ENCODE assay signal across 10 cellular contexts in the genomic region with DNA sequence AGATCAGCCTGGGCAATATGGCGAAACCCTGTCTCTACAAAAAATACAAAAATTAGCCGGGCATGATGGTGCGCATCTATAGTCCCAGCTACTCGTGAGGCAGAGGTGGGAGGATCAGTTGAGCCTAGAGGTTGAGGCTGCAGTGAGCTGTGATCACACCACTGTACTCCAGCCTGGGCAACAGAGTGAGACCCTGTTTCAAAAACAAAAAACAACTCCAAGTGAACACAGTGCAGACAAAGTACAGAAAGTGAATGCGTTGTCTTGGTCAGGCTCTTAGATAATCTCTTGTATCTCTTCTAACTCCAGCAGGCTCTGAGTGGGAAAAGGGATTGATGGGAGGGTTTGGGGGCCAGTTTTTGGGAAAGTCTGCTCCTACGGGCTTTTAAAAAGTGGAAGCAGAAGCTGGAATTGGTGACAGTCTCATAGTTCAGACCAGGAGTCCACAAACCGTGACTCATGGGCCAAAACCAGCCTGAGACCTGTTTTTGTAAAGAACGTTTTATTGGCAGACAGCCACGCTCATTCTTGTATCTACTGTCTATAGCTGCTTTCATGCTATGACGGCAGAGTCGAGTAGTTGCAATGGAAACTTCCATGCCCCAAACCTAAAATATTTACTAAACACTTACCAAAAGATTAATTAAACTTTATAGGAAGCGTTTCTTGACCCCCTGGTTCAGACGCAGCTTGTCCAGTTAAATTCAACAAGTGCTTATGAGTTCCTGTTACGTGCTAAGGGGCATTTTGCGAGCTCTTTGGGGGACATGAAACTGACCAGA. TPM values are rescaled to one million over a fixed set of nuclear protein-coding genes. Genes with fewer than 3 reads are reported as not detected.
DNase-seq lines count a peak whose midpoint lies in the region; ATAC-seq, FAIRE-seq and TF ChIP-seq lines count a peak whose summit lies in the region.
"Had no signal": no experiment of that assay in that cellular context is flagged by ENCODE, and none has a peak within 500 bp of the region (broad histone marks: within the 10 kb centered on the region; RNA-seq: fewer than 3 reads in every experiment).

No MANE protein-coding gene starts in this region.

- H3K36me3 Mint-ChIP-seq in astrocyte (ENCODE audit: low read depth, unreplicated experiment), result peaks cover 51% of the 10 kb centered on the region

- H3K9me3 Mint-ChIP-seq in astrocyte (ENCODE audit: unreplicated experiment), result no peaks in the 10 kb centered on the region

- peaks cover 25% of the 10 kb centered on the region for H3K79me2 ChIP-seq in astrocyte (ENCODE audit: insufficient read depth, low read length)

- H3K9me3 ChIP-seq in astrocyte (ENCODE audit: insufficient read depth, low read depth, low read length) (no peaks in the 10 kb centered on the region), heart left ventricle (no peaks in the 10 kb centered on the region)

- peaks cover 63% of the 10 kb centered on the region for H4K20me1 ChIP-seq in astrocyte (ENCODE audit: insufficient read depth, low read length)

- H3K4me1 Mint-ChIP-seq in astrocyte (ENCODE audit: low read depth, unreplicated experiment), result peaks cover 46% of the 10 kb centered on the region

- H3K4me1 ChIP-seq in astrocyte (ENCODE audit: insufficient read depth, low read length), result peaks cover 30% of the 10 kb centered on the region
- H3K4me1 ChIP-seq in heart left ventricle, result peaks cover 0 to 57% (median 24%) of the 10 kb centered on the region in 12 donors

- TF ChIP-seq POLR2A in heart left ventricle (IDR thresholded peaks at IDR 0.05), result no peak

- intact Hi-C loops in heart left ventricle (cut with DNase I), result loop anchor here in 7 of 10 donors (5.0 to 10.0 kb wide), 3 partner anchors 54 to 84 kb away; no protein-coding TSS in a partner anchor

- H3K27ac ChIP-seq in astrocyte (ENCODE audit: low read depth, low read length), result peak overlapping the region; percentile 90
- H3K27ac ChIP-seq in heart left ventricle, result peak overlapping the region; percentile 70 to 95 (median 84)

- H3K27ac Mint-ChIP-seq in astrocyte (ENCODE audit: unreplicated experiment), result peak overlapping the region; percentile 96

- 55 to 65% (median 61%) methylated on average over 15 of the region's 15 CpGs for WGBS in heart left ventricle, 4 donors

- peak overlapping the region; percentile 66 for H3K9ac ChIP-seq in astrocyte (ENCODE audit: low read length)

- peak; percentile 88 for FAIRE-seq in astrocyte (lab: Jason Lieb, UNC)
- FAIRE-seq: endometrium had no signal

- peak overlapping the region; percentile 73 for H3K4me3 Mint-ChIP-seq in astrocyte (ENCODE audit: unreplicated experiment)

- peak overlapping the region; percentile 74 for H3K4me2 ChIP-seq in astrocyte (ENCODE audit: low read length)

- ATAC-seq in heart left ventricle (peak; percentile 64 to 78 (median 74)), HG03378 (IDR thresholded peaks at IDR 0.05; ENCODE audit: unreplicated experiment) (no peak)
- ATAC-seq in activated CD4-positive, CD25-positive, alpha-beta regulatory T cell treated with anti-CD3 and anti-CD28 coated beads, Interleukin-2, amount 50 U/mL, for 24 hours, result no peak

- H3K36me3 ChIP-seq in astrocyte (ENCODE audit: insufficient read depth, low read length) (peaks cover 55% of the 10 kb centered on the region), heart left ventricle (peaks cover 3 to 94% (median 88%) of the 10 kb centered on the region in 9 donors)

- no peak overlapping the region for H3K4me3 ChIP-seq in astrocyte (ENCODE audit: insufficient read depth, low read depth, low read length)
- H3K4me3 ChIP-seq in heart left ventricle, result no peak overlapping the region
- no peak overlapping the region for H3K4me3 ChIP-seq in skeletal muscle cell (ENCODE audit: low read depth, low read length)

- no peaks in the 10 kb centered on the region for H3K27me3 Mint-ChIP-seq in astrocyte (ENCODE audit: low read depth, unreplicated experiment)

- TF ChIP-seq CTCF in astrocyte (IDR thresholded peaks at IDR 0.05; ENCODE audit: insufficient read depth, low read depth, low read length), result no peak
- TF ChIP-seq CTCF in heart left ventricle (IDR thresholded peaks at IDR 0.05), result no peak

- DNase-seq in DMS53 treated with DMSO at 0.1 percent for 48 hours (lab: John Stamatoyannopoulos, UW; ENCODE audit: unreplicated experiment) (peak; percentile 88), astrocyte (ENCODE audit: low read depth) (peak; percentile 96), heart left ventricle (peak in 4 of 5 donors; percentile 72 to 81 (median 76)), skeletal muscle cell (ENCODE audit: low read depth) (peak; percentile 78), NCI-H1105 (lab: John Stamatoyannopoulos, UW) (no peak), NCI-H510A treated with DMSO at 0.1 percent for 48 hours (lab: John Stamatoyannopoulos, UW) (no peak)
- DNase-seq: retina had no signal

- no peaks in the 10 kb centered on the region for H3K27me3 ChIP-seq in astrocyte (ENCODE audit: insufficient read depth, low read length)
- H3K27me3 ChIP-seq in heart left ventricle, result no peaks in the 10 kb centered on the region

- no peak overlapping the region for H2AFZ ChIP-seq in astrocyte (ENCODE audit: low read depth, low read length)

RNA-seq across cellular contexts. Expression of a gene that starts 32.9 kb away (rescaled TPM):
- total RNA-seq in astrocyte, result 293 and 321 TPM in 2 replicates
- 100 to 1,000 TPM in 2 of 9 donors, 10 to 100 TPM in 7; 50.2 to 156 (median 68.5) TPM for total RNA-seq in heart left ventricle
- polyA plus RNA-seq in heart left ventricle, result 10 to 100 TPM; 32.1 to 53.5 TPM

Comparison
In these comparisons a context has a peak if more than half of its experiments do, and no peak if none do; other contexts are left out.
1. DNase-seq: peak in DMS53 treated with DMSO at 0.1 percent for 48 hours (single experiment), astrocyte (single experiment), heart left ventricle (4 of 5) and skeletal muscle cell (single experiment); none in NCI-H1105 (single experiment) and NCI-H510A treated with DMSO at 0.1 percent for 48 hours (single experiment).
2. ATAC-seq: peak in heart left ventricle (4 of 4); none in HG03378 (single experiment) and activated CD4-positive, CD25-positive, alpha-beta regulatory T cell treated with anti-CD3 and anti-CD28 coated beads, Interleukin-2, amount 50 U/mL, for 24 hours (0 of 2).